Comparison of ENCODE assay signal across 12 cellular contexts in genomic region chr15:82043130-82043673, GRCh38. TPM values are rescaled to one million over a fixed set of nuclear protein-coding genes. Genes with fewer than 3 reads are reported as not detected.
DNase-seq lines count a peak whose midpoint lies in the region; ATAC-seq and TF ChIP-seq lines count a peak whose summit lies in the region.
"Had no signal": no experiment of that assay in that cellular context is flagged by ENCODE, and none has a peak within 500 bp of the region (broad histone marks: within the 10 kb centered on the region; RNA-seq: fewer than 3 reads in every experiment).

No MANE protein-coding gene starts in this region.

- H3K9me3 ChIP-seq in DND-41 (ENCODE audit: insufficient read depth, low read length, severe bottlenecking) = no peaks in the 10 kb centered on the region

- ATAC-seq in DND-41 (ENCODE audit: insufficient read depth, low read depth) (no peak), HG03280 (IDR thresholded peaks at IDR 0.05; ENCODE audit: unreplicated experiment) (no peak)
- ATAC-seq: left lobe of liver had no signal

- H3K27me3 Mint-ChIP-seq in mesothelial cell of epicardium (ENCODE audit: low read depth) = peaks cover 5% of the 10 kb centered on the region

- CTCF ChIA-PET in AG04449 (lab: Yijun Ruan, JAX) = interaction anchor here (0.7 to 2.7 kb wide), 8 partner anchors 8 to 563 kb away, joined by 3 to 16 read pairs (median 6); no protein-coding TSS in a partner anchor

- H3K79me2 ChIP-seq in DND-41 (ENCODE audit: insufficient read depth, low read length) = peaks cover 18% of the 10 kb centered on the region

- H3K9me3 Mint-ChIP-seq in mesothelial cell of epicardium = no peaks in the 10 kb centered on the region

- no peak overlapping the region for H2AFZ ChIP-seq in DND-41 (ENCODE audit: low read depth, low read length)

- in situ Hi-C loops in astrocyte of the spinal cord (cut with HindIII; ENCODE audit: low sequenced_read_pairs) = no loop called here

- H3K9ac ChIP-seq in DND-41 (ENCODE audit: low read depth, low read length) = no peak overlapping the region

- peaks cover 13% of the 10 kb centered on the region for H3K36me3 ChIP-seq in DND-41 (ENCODE audit: insufficient read depth, low read length)

- H3K4me3 Mint-ChIP-seq in mesothelial cell of epicardium = peak overlapping the region; percentile 95

- H3K27ac Mint-ChIP-seq in mesothelial cell of epicardium = no peak overlapping the region

- peaks cover 5% of the 10 kb centered on the region for H3K36me3 Mint-ChIP-seq in mesothelial cell of epicardium

- DNase-seq in AG04449 (ENCODE audit: low read depth, low spot score) (no peak), DND-41 (no peak), astrocyte of the spinal cord (ENCODE audit: low read depth, low spot score) (no peak), mesothelial cell of epicardium (ENCODE audit: low spot score in 2 of 2, unreplicated experiment in 2 of 2) (no peak), NCI-H2227 treated with DMSO at 0.1 percent for 48 hours (lab: John Stamatoyannopoulos, UW) (no peak), NCI-H1105 (lab: John Stamatoyannopoulos, UW) (no peak)
- DNase-seq in stimulated activated CD4-positive, alpha-beta T cell treated with anti-CD3 and anti-CD28 coated beads, Interleukin-4, amount 100 ng/mL, for 4 hours = no peak
- DNase-seq: central memory CD4-positive, alpha-beta T cell; NCI-H524 treated with DMSO at 0.1 percent for 48 hours had no signal

- TF ChIP-seq CTCF in AG04449 (IDR thresholded peaks at IDR 0.05; ENCODE audit: insufficient read depth, low read length, missing control alignments) (peak; percentile 0), DND-41 (IDR thresholded peaks at IDR 0.05; ENCODE audit: borderline replicate concordance, extremely low read depth, low read length, poor library complexity, severe bottlenecking) (no peak), astrocyte of the spinal cord (IDR thresholded peaks at IDR 0.05; ENCODE audit: low read depth, low read length) (no peak), mesothelial cell of epicardium (IDR thresholded peaks at IDR 0.05; ENCODE audit: unreplicated experiment) (no peak)

- peaks cover 30% of the 10 kb centered on the region for H3K4me1 ChIP-seq in DND-41 (ENCODE audit: insufficient read depth, low read length)

- H3K27me3 ChIP-seq in DND-41 (ENCODE audit: insufficient read depth, low read length, poor library complexity) = peaks cover 7% of the 10 kb centered on the region

- no peak overlapping the region for H3K27ac ChIP-seq in DND-41 (ENCODE audit: low read length)
- H3K27ac ChIP-seq: HL-60 had no signal

- peaks cover 34% of the 10 kb centered on the region for H3K4me1 Mint-ChIP-seq in mesothelial cell of epicardium

- peaks cover 18% of the 10 kb centered on the region for H4K20me1 ChIP-seq in DND-41 (ENCODE audit: insufficient read depth, low read length)

- peak overlapping the region; percentile 95; the same call in 1 of the 2 replicates for H3K4me2 ChIP-seq in DND-41 (ENCODE audit: insufficient read depth, low read length)

- H3K4me3 ChIP-seq in AG04449 (ENCODE audit: low read depth, low read length) (peak overlapping the region; percentile 86), DND-41 (ENCODE audit: low read depth in 1 of 2, low read length in 2 of 2) (no peak overlapping the region), astrocyte of the spinal cord (ENCODE audit: low read depth, low read length) (peak overlapping the region; percentile 90)

- POLR2A ChIA-PET in AG04449 (lab: Yijun Ruan, JAX) = no interaction called here

RNA-seq across cellular contexts. Expression of gene MEX3B, which starts 2.6 kb away (rescaled TPM):
- total RNA-seq in mesothelial cell of epicardium = 29.8 to 31.9 TPM (median 30.8 TPM) in 3 replicates

Comparison
In these comparisons a context has a peak if more than half of its experiments do, and no peak if none do; other contexts are left out.
1. H3K4me3 ChIP-seq: peak in AG04449 (single experiment) and astrocyte of the spinal cord (single experiment); none in DND-41 (0 of 2).